In the genomic region with DNA sequence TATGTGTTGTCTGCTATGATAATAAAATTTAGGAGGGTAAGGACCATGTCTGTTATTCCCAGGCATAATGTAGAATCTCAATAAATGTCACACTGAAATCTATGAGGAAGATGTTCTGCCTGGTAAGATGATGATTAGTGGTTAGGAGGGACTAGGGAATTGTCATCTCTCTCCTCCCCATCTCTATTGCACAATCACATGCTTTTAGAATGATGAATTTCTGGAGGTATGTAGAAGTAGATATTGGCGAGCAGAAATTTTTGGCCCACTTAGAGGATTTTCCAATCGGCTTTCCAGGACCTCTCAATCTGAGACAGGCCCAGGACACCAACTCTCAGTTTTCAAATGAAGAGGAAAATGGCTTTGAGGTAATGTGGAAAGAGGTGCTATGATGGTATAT, we compare ENCODE assay signal across 1 cellular context.
TF ChIP-seq lines count a peak whose summit lies in the region.

No MANE protein-coding gene starts in this region.

TF ChIP-seq in WTC11, 78 proteins besides CTCF, POLR2A, EP300 and RAD21:
- TF ChIP-seq EMX1 (CRISPR knock-in tag; IDR thresholded peaks at IDR 0.05): no peak
- TF ChIP-seq SOX15 (CRISPR knock-in tag; IDR thresholded peaks at IDR 0.05): no peak
- TF ChIP-seq, protein P1, sequence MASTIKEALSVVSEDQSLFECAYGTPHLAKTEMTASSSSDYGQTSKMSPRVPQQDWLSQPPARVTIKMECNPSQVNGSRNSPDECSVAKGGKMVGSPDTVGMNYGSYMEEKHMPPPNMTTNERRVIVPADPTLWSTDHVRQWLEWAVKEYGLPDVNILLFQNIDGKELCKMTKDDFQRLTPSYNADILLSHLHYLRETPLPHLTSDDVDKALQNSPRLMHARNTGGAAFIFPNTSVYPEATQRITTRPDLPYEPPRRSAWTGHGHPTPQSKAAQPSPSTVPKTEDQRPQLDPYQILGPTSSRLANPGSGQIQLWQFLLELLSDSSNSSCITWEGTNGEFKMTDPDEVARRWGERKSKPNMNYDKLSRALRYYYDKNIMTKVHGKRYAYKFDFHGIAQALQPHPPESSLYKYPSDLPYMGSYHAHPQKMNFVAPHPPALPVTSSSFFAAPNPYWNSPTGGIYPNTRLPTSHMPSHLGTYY (CRISPR knock-in tag; IDR thresholded peaks at IDR 0.05): no peak
- TF ChIP-seq SP1 (CRISPR knock-in tag; conservative IDR thresholded peaks at IDR 0.05): no peak
- no peak for TF ChIP-seq CREM (CRISPR knock-in tag; IDR thresholded peaks at IDR 0.05)
- TF ChIP-seq, protein P2, sequence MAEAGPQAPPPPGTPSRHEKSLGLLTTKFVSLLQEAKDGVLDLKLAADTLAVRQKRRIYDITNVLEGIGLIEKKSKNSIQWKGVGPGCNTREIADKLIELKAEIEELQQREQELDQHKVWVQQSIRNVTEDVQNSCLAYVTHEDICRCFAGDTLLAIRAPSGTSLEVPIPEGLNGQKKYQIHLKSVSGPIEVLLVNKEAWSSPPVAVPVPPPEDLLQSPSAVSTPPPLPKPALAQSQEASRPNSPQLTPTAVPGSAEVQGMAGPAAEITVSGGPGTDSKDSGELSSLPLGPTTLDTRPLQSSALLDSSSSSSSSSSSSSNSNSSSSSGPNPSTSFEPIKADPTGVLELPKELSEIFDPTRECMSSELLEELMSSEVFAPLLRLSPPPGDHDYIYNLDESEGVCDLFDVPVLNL (CRISPR knock-in tag; IDR thresholded peaks at IDR 0.05; ENCODE audit: borderline replicate concordance, low read depth): no peak
- TF ChIP-seq ELF4 (CRISPR knock-in tag; IDR thresholded peaks at IDR 0.05; ENCODE audit: low read depth): no peak
- no peak for TF ChIP-seq TP53 (CRISPR knock-in tag; IDR thresholded peaks at IDR 0.05)
- no peak for TF ChIP-seq SMAD3 (CRISPR knock-in tag; IDR thresholded peaks at IDR 0.05; ENCODE audit: borderline replicate concordance)
- no peak for TF ChIP-seq OVOL2 (CRISPR knock-in tag; IDR thresholded peaks at IDR 0.05; ENCODE audit: borderline replicate concordance)
- no peak for TF ChIP-seq ZNF121 (CRISPR knock-in tag; IDR thresholded peaks at IDR 0.05)
- TF ChIP-seq KAT7 (CRISPR knock-in tag; IDR thresholded peaks at IDR 0.05; ENCODE audit: borderline replicate concordance): no peak
- TF ChIP-seq ZNF138 (CRISPR knock-in tag; conservative IDR thresholded peaks at IDR 0.05): no peak
- TF ChIP-seq, protein P3, sequence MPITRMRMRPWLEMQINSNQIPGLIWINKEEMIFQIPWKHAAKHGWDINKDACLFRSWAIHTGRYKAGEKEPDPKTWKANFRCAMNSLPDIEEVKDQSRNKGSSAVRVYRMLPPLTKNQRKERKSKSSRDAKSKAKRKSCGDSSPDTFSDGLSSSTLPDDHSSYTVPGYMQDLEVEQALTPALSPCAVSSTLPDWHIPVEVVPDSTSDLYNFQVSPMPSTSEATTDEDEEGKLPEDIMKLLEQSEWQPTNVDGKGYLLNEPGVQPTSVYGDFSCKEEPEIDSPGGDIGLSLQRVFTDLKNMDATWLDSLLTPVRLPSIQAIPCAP (CRISPR knock-in tag; IDR thresholded peaks at IDR 0.05): no peak
- no peak for TF ChIP-seq NR1H2 (CRISPR knock-in tag; IDR thresholded peaks at IDR 0.05)
- TF ChIP-seq, protein P4, sequence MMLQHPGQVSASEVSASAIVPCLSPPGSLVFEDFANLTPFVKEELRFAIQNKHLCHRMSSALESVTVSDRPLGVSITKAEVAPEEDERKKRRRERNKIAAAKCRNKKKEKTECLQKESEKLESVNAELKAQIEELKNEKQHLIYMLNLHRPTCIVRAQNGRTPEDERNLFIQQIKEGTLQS (CRISPR knock-in tag; conservative IDR thresholded peaks at IDR 0.05): no peak
- TF ChIP-seq, protein P5, sequence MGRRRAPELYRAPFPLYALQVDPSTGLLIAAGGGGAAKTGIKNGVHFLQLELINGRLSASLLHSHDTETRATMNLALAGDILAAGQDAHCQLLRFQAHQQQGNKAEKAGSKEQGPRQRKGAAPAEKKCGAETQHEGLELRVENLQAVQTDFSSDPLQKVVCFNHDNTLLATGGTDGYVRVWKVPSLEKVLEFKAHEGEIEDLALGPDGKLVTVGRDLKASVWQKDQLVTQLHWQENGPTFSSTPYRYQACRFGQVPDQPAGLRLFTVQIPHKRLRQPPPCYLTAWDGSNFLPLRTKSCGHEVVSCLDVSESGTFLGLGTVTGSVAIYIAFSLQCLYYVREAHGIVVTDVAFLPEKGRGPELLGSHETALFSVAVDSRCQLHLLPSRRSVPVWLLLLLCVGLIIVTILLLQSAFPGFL (CRISPR knock-in tag; IDR thresholded peaks at IDR 0.05; ENCODE audit: borderline replicate concordance): no peak
- no peak for TF ChIP-seq ZNF416 (CRISPR knock-in tag; IDR thresholded peaks at IDR 0.05)
- TF ChIP-seq NFE2L1 (CRISPR knock-in tag; IDR thresholded peaks at IDR 0.05): no peak
- TF ChIP-seq JAZF1 (CRISPR knock-in tag; IDR thresholded peaks at IDR 0.05): no peak
